In genomic region chr5:65803699-65804426, GRCh38 we compare ENCODE assay signal across 15 cellular contexts.
DNase-seq lines count a peak whose midpoint lies in the region; ATAC-seq lines count a peak whose summit lies in the region.
"Had no signal": no experiment of that assay in that cellular context is flagged by ENCODE, and none has a peak within 500 bp of the region (broad histone marks: within the 10 kb centered on the region; RNA-seq: fewer than 3 reads in every experiment).

No MANE protein-coding gene starts in this region.

- peak; percentile 52 to 62 for ATAC-seq in naive thymus-derived CD8-positive, alpha-beta T cell
- no peak for ATAC-seq in GM18519 (IDR thresholded peaks at IDR 0.05; ENCODE audit: low FRiP score, unreplicated experiment)
- no peak for ATAC-seq in HG03460 (IDR thresholded peaks at IDR 0.05; ENCODE audit: unreplicated experiment)

- H3K27me3 Mint-ChIP-seq in naive thymus-derived CD8-positive, alpha-beta T cell = no peaks in the 10 kb centered on the region

- H3K9me3 Mint-ChIP-seq in naive thymus-derived CD8-positive, alpha-beta T cell = peaks cover 0 to 7% (median 0%) of the 10 kb centered on the region in 9 donors

- DNase-seq in NOMO-1 (lab: John Stamatoyannopoulos, UW; ENCODE audit: unreplicated experiment in 2 of 2) (peak; percentile 23 to 72), NOMO-1 treated with dmso at 0.1 percent for 144 hours (lab: John Stamatoyannopoulos, UW; ENCODE audit: unreplicated experiment) (no peak), NCI-H226 (peak; percentile 67), DMS79 treated with DMSO at 0.1 percent for 48 hours (lab: John Stamatoyannopoulos, UW) (no peak)
- DNase-seq in activated naive CD4-positive, alpha-beta T cell treated with anti-CD3 and anti-CD28 coated beads, Interleukin-2, amount 50 U/mL, for 16 hours = peak; percentile 14
- peak in 3 of 10 donors; percentile 4 to 33 (median 21) for DNase-seq in naive thymus-derived CD8-positive, alpha-beta T cell
- DNase-seq: COR-L47, erythroblast, GOT3, MM.1S, NCI-H345, Peyer's patch, T-helper 9 cell had no signal

- peaks cover 10 to 20% (median 15%) of the 10 kb centered on the region in 4 donors for H3K4me1 Mint-ChIP-seq in naive thymus-derived CD8-positive, alpha-beta T cell

- POLR2A ChIA-PET in naive thymus-derived CD8-positive, alpha-beta T cell (lab: Charles Lee) = no interaction called here

- H3K36me3 Mint-ChIP-seq in naive thymus-derived CD8-positive, alpha-beta T cell = peaks cover 0 to 20% (median 5%) of the 10 kb centered on the region in 3 donors

- H3K4me3 Mint-ChIP-seq in naive thymus-derived CD8-positive, alpha-beta T cell = peak overlapping the region in 8 of 10 donors; percentile 41 to 72 (median 64)

- peak overlapping the region in 8 of 10 donors; percentile 17 to 84 (median 68) for H3K27ac Mint-ChIP-seq in naive thymus-derived CD8-positive, alpha-beta T cell

Comparison
In these comparisons a context has a peak if more than half of its experiments do, and no peak if none do; other contexts are left out.
1. DNase-seq: peak in NOMO-1 (2 of 2), NCI-H226 (single experiment) and activated naive CD4-positive, alpha-beta T cell treated with anti-CD3 and anti-CD28 coated beads, Interleukin-2, amount 50 U/mL, for 16 hours (single experiment); none in NOMO-1 treated with dmso at 0.1 percent for 144 hours (single experiment) and DMS79 treated with DMSO at 0.1 percent for 48 hours (single experiment).
2. ATAC-seq: peak in naive thymus-derived CD8-positive, alpha-beta T cell (2 of 2); none in GM18519 (single experiment) and HG03460 (single experiment).